In genomic region chr22:42863349-42863911, GRCh38 we compare ENCODE assay signal across 7 cellular contexts. TPM values are rescaled to one million over a fixed set of nuclear protein-coding genes. Genes with fewer than 3 reads are reported as not detected.
A peak's percentile ranks its signal among the peaks of the same experiment; 100 is the strongest.
DNase-seq lines count a peak whose midpoint lies in the region; FAIRE-seq and TF ChIP-seq lines count a peak whose summit lies in the region.

No MANE protein-coding gene starts in this region.

- in situ Hi-C loops in GM13976 (cut with MboI; ENCODE audit: low sequenced_read_pairs, unreplicated experiment), result loop anchor here (10.0 kb wide), 1 partner anchor 171 kb away; no protein-coding TSS in a partner anchor

- peak; percentile 50 for DNase-seq in GM13976 (ENCODE audit: low spot score)
- peak; percentile 97 for DNase-seq in RCC 7860 (ENCODE audit: low spot score)
- DNase-seq in bronchial epithelial cell (ENCODE audit: low read depth), result peak; percentile 73
- DNase-seq in stimulated activated CD4-positive, alpha-beta T cell treated with anti-CD3 and anti-CD28 coated beads, Interleukin-1b, Interleukin-23, amount 100 ng/mL, for 48 hours, result peak; percentile 43
- DNase-seq in NCI-H69 (lab: John Stamatoyannopoulos, UW), result no peak
- DNase-seq in NCI-H1436 treated with DMSO at 0.1 percent for 48 hours (lab: John Stamatoyannopoulos, UW), result no peak
- no peak for DNase-seq in T1000 (lab: John Stamatoyannopoulos, UW)

- TF ChIP-seq CTCF in GM13976 (IDR thresholded peaks at IDR 0.05; ENCODE audit: borderline replicate concordance, control extremely low read depth, extremely low read depth, insufficient read depth, missing control alignments) (no peak), bronchial epithelial cell (IDR thresholded peaks at IDR 0.05; ENCODE audit: insufficient read depth, low read length, severe bottlenecking) (no peak)

- FAIRE-seq in RCC 7860 (lab: Jason Lieb, UNC) (peak; percentile 95), bronchial epithelial cell (lab: Jason Lieb, UNC) (no peak)

- no peaks in the 10 kb centered on the region for H3K36me3 ChIP-seq in bronchial epithelial cell (ENCODE audit: control insufficient read depth, insufficient read depth, low read length)

- H3K4me3 ChIP-seq in bronchial epithelial cell (ENCODE audit: low read depth, low read length), result no peak overlapping the region

- H3K27me3 ChIP-seq in bronchial epithelial cell (ENCODE audit: control insufficient read depth, insufficient read depth, low read length), result no peaks in the 10 kb centered on the region

RNA-seq across cellular contexts. Expression of gene ARFGAP3, which starts 6.4 kb away (rescaled TPM):
- total RNA-seq in bronchial epithelial cell, result 76.7 and 87.7 TPM in 2 replicates

Comparison
In these comparisons a context has a peak if more than half of its experiments do, and no peak if none do; other contexts are left out.
1. DNase-seq: peak in GM13976 (single experiment), RCC 7860 (single experiment), bronchial epithelial cell (single experiment) and stimulated activated CD4-positive, alpha-beta T cell treated with anti-CD3 and anti-CD28 coated beads, Interleukin-1b, Interleukin-23, amount 100 ng/mL, for 48 hours (single experiment); none in NCI-H69 (single experiment), NCI-H1436 treated with DMSO at 0.1 percent for 48 hours (single experiment) and T1000 (single experiment).